ENCODE assay signal across 22 cellular contexts in genomic region chr4:136383126-136383525, GRCh38.
"Had no signal": no experiment of that assay in that cellular context is flagged by ENCODE, and none has a peak within 500 bp of the region (broad histone marks: within the 10 kb centered on the region; RNA-seq: fewer than 3 reads in every experiment).

No MANE protein-coding gene starts in this region.

- H3K4me1 ChIP-seq: esophagus muscularis mucosa, lower lobe of right lung, parathyroid adenoma, thyroid gland had no signal

- H3K36me3 ChIP-seq: esophagus muscularis mucosa, lower lobe of right lung, neutrophil, sigmoid colon, thyroid gland, WERI-Rb-1 had no signal

- H3K27ac Mint-ChIP-seq: activated CD4-positive, alpha-beta memory T cell treated with anti-CD3 and anti-CD28 coated beads for 36 hours; activated naive CD8-positive, alpha-beta T cell; activated T-helper 1 cell treated with anti-CD3 and anti-CD28 coated beads, Interleukin-12 subunit alpha, Interleukin-12 subunit beta, Interleukin-2, Interleukin-4 antibody, amounts not matched to agents 30 ng/mL and 10 ng/mL and 1 ng/mL, durations not matched to agents 14 hours and 24 hours and 36 hours; brain; natural killer cell treated with Interleukin-12 subunit alpha and Interleukin-12 subunit beta and Interleukin-15 and Interleukin-18, amount 100 ng/mL, for 72 hours; T-helper 17 cell had no signal

- H3K9me3 ChIP-seq: esophagus muscularis mucosa, lower lobe of right lung, neutrophil, sigmoid colon, thyroid gland had no signal

- H3K9me3 Mint-ChIP-seq: activated T-helper 1 cell treated with anti-CD3 and anti-CD28 coated beads, Interleukin-12 subunit alpha, Interleukin-12 subunit beta, Interleukin-2, Interleukin-4 antibody, amounts not matched to agents 30 ng/mL and 10 ng/mL and 1 ng/mL, durations not matched to agents 14 hours and 24 hours and 36 hours; brain; central memory CD8-positive, alpha-beta T cell; natural killer cell treated with Interleukin-12 subunit alpha and Interleukin-12 subunit beta and Interleukin-15 and Interleukin-18, amount 100 ng/mL, for 72 hours had no signal

- H3K36me3 Mint-ChIP-seq: activated CD4-positive, alpha-beta memory T cell treated with anti-CD3 and anti-CD28 coated beads for 36 hours; activated naive CD8-positive, alpha-beta T cell; brain; natural killer cell treated with Interleukin-12 subunit alpha and Interleukin-12 subunit beta and Interleukin-15 and Interleukin-18, amount 100 ng/mL, for 72 hours had no signal

- H3K4me3 Mint-ChIP-seq: activated CD4-positive, alpha-beta memory T cell treated with anti-CD3 and anti-CD28 coated beads for 36 hours; activated naive CD8-positive, alpha-beta T cell; activated T-helper 1 cell treated with anti-CD3 and anti-CD28 coated beads, Interleukin-12 subunit alpha, Interleukin-12 subunit beta, Interleukin-2, Interleukin-4 antibody, amounts not matched to agents 30 ng/mL and 10 ng/mL and 1 ng/mL, durations not matched to agents 14 hours and 24 hours and 36 hours; brain; central memory CD8-positive, alpha-beta T cell; natural killer cell treated with Interleukin-12 subunit alpha and Interleukin-12 subunit beta and Interleukin-15 and Interleukin-18, amount 100 ng/mL, for 72 hours; T-helper 17 cell had no signal

- DNase-seq: activated CD4-positive, alpha-beta memory T cell treated with anti-CD3 and anti-CD28 coated beads for 36 hours; activated T-cell treated with anti-CD3 and anti-CD28 coated beads for 4 hours; amniotic stem cell; islet precursor cell; left colon; lower lobe of right lung; sigmoid colon; stimulated activated CD8-positive, alpha-beta memory T cell treated with anti-CD3 and anti-CD28 coated beads, Interleukin-4, amount 100 ng/mL, for 48 hours; stimulated activated naive CD4-positive, alpha-beta T cell; T-helper 17 cell; thyroid gland; WERI-Rb-1 had no signal

- H3K4me3 ChIP-seq: coronary artery, esophagus muscularis mucosa, hepatocyte, lower lobe of right lung, sigmoid colon, thyroid gland had no signal

- H3K27ac ChIP-seq: coronary artery, esophagus muscularis mucosa, hepatocyte, lower lobe of right lung, neutrophil, parathyroid adenoma, sigmoid colon, thyroid gland, WERI-Rb-1 had no signal

- H3K4me1 Mint-ChIP-seq: brain; central memory CD8-positive, alpha-beta T cell; T-helper 17 cell had no signal

- H3K27me3 ChIP-seq: esophagus muscularis mucosa, hepatocyte, neutrophil, sigmoid colon, thyroid gland had no signal

- H3K27me3 Mint-ChIP-seq: activated CD4-positive, alpha-beta memory T cell treated with anti-CD3 and anti-CD28 coated beads for 36 hours; activated naive CD8-positive, alpha-beta T cell; central memory CD8-positive, alpha-beta T cell; natural killer cell treated with Interleukin-12 subunit alpha and Interleukin-12 subunit beta and Interleukin-15 and Interleukin-18, amount 100 ng/mL, for 72 hours; T-helper 17 cell had no signal
